ENCODE assay signal across 1 cellular context in the genomic region with DNA sequence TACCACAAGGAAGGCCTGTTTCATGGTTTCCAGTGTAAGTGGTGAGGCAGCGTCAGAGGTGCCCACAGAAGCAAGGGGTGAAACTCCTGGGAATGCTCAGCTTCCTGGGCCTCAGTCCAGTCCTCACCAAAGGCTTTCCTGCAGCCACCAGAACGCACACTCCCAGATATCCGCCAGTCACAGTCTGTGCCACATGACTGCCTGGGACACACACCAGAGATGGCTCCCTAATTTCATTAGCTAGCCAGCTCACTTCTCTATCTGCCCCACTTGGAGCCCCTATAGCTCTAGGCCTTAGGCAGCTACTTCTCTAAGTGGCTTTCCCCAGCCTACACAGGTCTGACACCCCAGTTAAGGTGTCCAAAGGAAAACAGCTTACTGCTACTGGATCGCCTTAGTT.
TF ChIP-seq lines count a peak whose summit lies in the region.

No MANE protein-coding gene starts in this region.

TF ChIP-seq in A549, 52 proteins besides CTCF, POLR2A, EP300 and RAD21 (continued from another document):
- TF ChIP-seq, protein P1, sequence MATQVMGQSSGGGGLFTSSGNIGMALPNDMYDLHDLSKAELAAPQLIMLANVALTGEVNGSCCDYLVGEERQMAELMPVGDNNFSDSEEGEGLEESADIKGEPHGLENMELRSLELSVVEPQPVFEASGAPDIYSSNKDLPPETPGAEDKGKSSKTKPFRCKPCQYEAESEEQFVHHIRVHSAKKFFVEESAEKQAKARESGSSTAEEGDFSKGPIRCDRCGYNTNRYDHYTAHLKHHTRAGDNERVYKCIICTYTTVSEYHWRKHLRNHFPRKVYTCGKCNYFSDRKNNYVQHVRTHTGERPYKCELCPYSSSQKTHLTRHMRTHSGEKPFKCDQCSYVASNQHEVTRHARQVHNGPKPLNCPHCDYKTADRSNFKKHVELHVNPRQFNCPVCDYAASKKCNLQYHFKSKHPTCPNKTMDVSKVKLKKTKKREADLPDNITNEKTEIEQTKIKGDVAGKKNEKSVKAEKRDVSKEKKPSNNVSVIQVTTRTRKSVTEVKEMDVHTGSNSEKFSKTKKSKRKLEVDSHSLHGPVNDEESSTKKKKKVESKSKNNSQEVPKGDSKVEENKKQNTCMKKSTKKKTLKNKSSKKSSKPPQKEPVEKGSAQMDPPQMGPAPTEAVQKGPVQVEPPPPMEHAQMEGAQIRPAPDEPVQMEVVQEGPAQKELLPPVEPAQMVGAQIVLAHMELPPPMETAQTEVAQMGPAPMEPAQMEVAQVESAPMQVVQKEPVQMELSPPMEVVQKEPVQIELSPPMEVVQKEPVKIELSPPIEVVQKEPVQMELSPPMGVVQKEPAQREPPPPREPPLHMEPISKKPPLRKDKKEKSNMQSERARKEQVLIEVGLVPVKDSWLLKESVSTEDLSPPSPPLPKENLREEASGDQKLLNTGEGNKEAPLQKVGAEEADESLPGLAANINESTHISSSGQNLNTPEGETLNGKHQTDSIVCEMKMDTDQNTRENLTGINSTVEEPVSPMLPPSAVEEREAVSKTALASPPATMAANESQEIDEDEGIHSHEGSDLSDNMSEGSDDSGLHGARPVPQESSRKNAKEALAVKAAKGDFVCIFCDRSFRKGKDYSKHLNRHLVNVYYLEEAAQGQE (IDR thresholded peaks at IDR 0.05): no peak
- TF ChIP-seq JUNB (IDR thresholded peaks at IDR 0.05) (no peak), MAFK (IDR thresholded peaks at IDR 0.05; ENCODE audit: partially characterized antibody) (no peak), CBX8 (IDR thresholded peaks at IDR 0.05) (no peak), ZFP36 (IDR thresholded peaks at IDR 0.05; ENCODE audit: borderline replicate concordance, partially characterized antibody) (no peak), FOSB (CRISPR knock-in tag; IDR thresholded peaks at IDR 0.05) (no peak), HOXA7 (CRISPR knock-in tag; IDR thresholded peaks at IDR 0.05) (no peak), CBX2 (IDR thresholded peaks at IDR 0.05; ENCODE audit: borderline replicate concordance, low read depth) (no peak), TFCP2L1 (CRISPR knock-in tag; IDR thresholded peaks at IDR 0.05) (no peak)
- TF ChIP-seq, protein P2, sequence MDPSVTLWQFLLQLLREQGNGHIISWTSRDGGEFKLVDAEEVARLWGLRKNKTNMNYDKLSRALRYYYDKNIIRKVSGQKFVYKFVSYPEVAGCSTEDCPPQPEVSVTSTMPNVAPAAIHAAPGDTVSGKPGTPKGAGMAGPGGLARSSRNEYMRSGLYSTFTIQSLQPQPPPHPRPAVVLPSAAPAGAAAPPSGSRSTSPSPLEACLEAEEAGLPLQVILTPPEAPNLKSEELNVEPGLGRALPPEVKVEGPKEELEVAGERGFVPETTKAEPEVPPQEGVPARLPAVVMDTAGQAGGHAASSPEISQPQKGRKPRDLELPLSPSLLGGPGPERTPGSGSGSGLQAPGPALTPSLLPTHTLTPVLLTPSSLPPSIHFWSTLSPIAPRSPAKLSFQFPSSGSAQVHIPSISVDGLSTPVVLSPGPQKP (IDR thresholded peaks at IDR 0.05; ENCODE audit: low read depth, low read length): no peak
- TF ChIP-seq, protein P3, sequence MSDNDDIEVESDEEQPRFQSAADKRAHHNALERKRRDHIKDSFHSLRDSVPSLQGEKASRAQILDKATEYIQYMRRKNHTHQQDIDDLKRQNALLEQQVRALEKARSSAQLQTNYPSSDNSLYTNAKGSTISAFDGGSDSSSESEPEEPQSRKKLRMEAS (IDR thresholded peaks at IDR 0.05): no peak
- TF ChIP-seq, protein P4, sequence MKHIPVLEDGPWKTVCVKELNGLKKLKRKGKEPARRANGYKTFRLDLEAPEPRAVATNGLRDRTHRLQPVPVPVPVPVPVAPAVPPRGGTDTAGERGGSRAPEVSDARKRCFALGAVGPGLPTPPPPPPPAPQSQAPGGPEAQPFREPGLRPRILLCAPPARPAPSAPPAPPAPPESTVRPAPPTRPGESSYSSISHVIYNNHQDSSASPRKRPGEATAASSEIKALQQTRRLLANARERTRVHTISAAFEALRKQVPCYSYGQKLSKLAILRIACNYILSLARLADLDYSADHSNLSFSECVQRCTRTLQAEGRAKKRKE (CRISPR knock-in tag; IDR thresholded peaks at IDR 0.05; ENCODE audit: low read depth): no peak
